ENCODE assay signal across 8 cellular contexts in the genomic region with DNA sequence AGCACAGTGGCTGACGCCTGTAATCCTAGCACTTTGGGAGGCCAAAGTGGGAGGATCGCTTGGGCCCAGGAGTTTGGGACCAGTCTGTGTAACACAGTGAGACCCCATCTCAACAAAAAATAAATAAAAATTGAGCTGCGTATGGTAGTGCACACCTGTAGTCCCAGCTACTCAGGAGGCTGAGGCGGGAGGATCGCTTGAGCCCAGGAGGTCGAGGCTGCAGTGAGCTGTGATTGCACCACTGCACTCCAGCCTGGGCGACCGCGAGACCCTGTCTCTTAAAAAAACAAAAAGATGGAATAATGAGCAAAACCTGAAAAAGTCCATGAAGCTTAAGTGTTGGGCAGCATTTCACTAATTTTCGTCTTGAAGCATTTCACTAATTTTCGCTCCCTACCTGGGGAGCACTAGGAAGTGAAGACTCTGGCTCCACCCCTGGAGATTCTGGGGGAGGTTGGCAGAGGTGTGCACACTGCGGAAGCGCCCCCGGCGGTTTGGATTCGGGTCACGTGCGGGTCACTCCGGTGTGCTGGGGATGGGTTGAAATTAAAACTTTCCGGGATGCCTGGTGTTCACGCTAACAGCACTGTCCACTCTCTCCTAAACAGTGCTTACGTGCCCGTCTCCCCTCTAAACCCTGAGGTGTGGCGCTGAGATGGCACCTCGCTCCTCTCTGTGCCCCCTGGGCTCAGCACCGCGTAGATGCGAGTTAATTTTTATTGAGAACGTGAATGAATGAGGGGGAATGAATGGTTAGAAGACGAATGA.
DNase-seq lines count a peak whose midpoint lies in the region; ATAC-seq and TF ChIP-seq lines count a peak whose summit lies in the region.

No MANE protein-coding gene starts in this region.

- ATAC-seq in GM21576 (IDR thresholded peaks at IDR 0.05; ENCODE audit: unreplicated experiment) (peak; percentile 8), GM21360 (IDR thresholded peaks at IDR 0.05; ENCODE audit: unreplicated experiment) (no peak)

- in situ Hi-C loops in astrocyte of the cerebellum (cut with HindIII; ENCODE audit: low sequenced_read_pairs) = loop anchor here (5.0 kb wide), 1 partner anchor 36 kb away; no protein-coding TSS in a partner anchor

- TF ChIP-seq CTCF in GM12873 (IDR thresholded peaks at IDR 0.05; ENCODE audit: insufficient read depth, low read depth, low read length, missing control alignments) = peak; percentile 7
- no peak for TF ChIP-seq CTCF in astrocyte of the cerebellum (IDR thresholded peaks at IDR 0.05; ENCODE audit: low read depth, low read length, missing control alignments)
- TF ChIP-seq CTCF in tibial artery (IDR thresholded peaks at IDR 0.05) = no peak

- intact Hi-C loops in tibial artery (cut with DNase I; ENCODE audit: low total_unique reads) = no loop called here

- no peaks in the 10 kb centered on the region for H3K27me3 ChIP-seq in tibial artery

- no peaks in the 10 kb centered on the region for H3K9me3 ChIP-seq in tibial artery

- peaks cover 0 to 35% (median 14%) of the 10 kb centered on the region in 4 donors for H3K4me1 ChIP-seq in tibial artery

- peak overlapping the region; percentile 67 to 71 for H3K27ac ChIP-seq in tibial artery

- peak overlapping the region; percentile 83 for H3K4me3 ChIP-seq in astrocyte of the cerebellum (ENCODE audit: low read depth, low read length)
- H3K4me3 ChIP-seq in tibial artery = peak overlapping the region; percentile 67 to 69

- peak; percentile 49 for DNase-seq in LoVo (ENCODE audit: low spot score)
- DNase-seq in astrocyte of the cerebellum (ENCODE audit: low read depth) = no peak
- DNase-seq in left kidney (ENCODE audit: low read depth, low spot score) = peak; percentile 85
- DNase-seq in tibial artery = no peak
- no peak for DNase-seq in NCI-H2107 (lab: John Stamatoyannopoulos, UW)

- no peaks in the 10 kb centered on the region for H3K36me3 ChIP-seq in tibial artery

Comparison
In these comparisons a context has a peak if more than half of its experiments do, and no peak if none do; other contexts are left out.
1. DNase-seq: peak in LoVo (single experiment) and left kidney (single experiment); none in astrocyte of the cerebellum (single experiment), tibial artery (0 of 2) and NCI-H2107 (single experiment).